Comparison of ENCODE assay signal across 9 cellular contexts in genomic region chr5:87300744-87301143, GRCh38. TPM values are rescaled to one million over a fixed set of nuclear protein-coding genes. Genes with fewer than 3 reads are reported as not detected.
DNase-seq lines count a peak whose midpoint lies in the region; ATAC-seq and FAIRE-seq lines count a peak whose summit lies in the region.
"Had no signal": no experiment of that assay in that cellular context is flagged by ENCODE, and none has a peak within 500 bp of the region (broad histone marks: within the 10 kb centered on the region; RNA-seq: fewer than 3 reads in every experiment).

No MANE protein-coding gene starts in this region.

- no peaks in the 10 kb centered on the region for H3K27me3 ChIP-seq in small intestine (ENCODE audit: control insufficient read depth in 2 of 2, insufficient read depth in 2 of 2, low read length in 2 of 2)

- FAIRE-seq in small intestine (lab: Jason Lieb, UNC) = peak; percentile 81

- DNase-seq in GM04504 (ENCODE audit: low read depth) = peak; percentile 79
- peak; percentile 34 for DNase-seq in NCI-H69 (lab: John Stamatoyannopoulos, UW)
- DNase-seq in brain pericyte (ENCODE audit: low read depth, low spot score) = peak; percentile 81
- peak; percentile 17 for DNase-seq in small intestine
- no peak for DNase-seq in COLO668 (lab: John Stamatoyannopoulos, UW; ENCODE audit: unreplicated experiment)
- DNase-seq in effector CD4-positive, alpha-beta T cell = no peak
- no peak for DNase-seq in cortex of kidney (lab: John Stamatoyannopoulos, UW)

- H3K36me3 ChIP-seq in small intestine (ENCODE audit: control insufficient read depth in 2 of 2, insufficient read depth in 2 of 2, low read length in 2 of 2) = peaks cover 4 to 11% of the 10 kb centered on the region in 2 donors

- no peak overlapping the region for H3K27ac ChIP-seq in small intestine (ENCODE audit: low read depth in 1 of 2, low read length in 1 of 2)
- H3K27ac ChIP-seq: KMS-11 had no signal

- 83 to 92% (median 86%) methylated on average over 2 of the region's 2 CpGs for WGBS in small intestine, 3 donors

- H3K4me1 ChIP-seq in small intestine (ENCODE audit: control insufficient read depth in 2 of 2, insufficient read depth in 1 of 2, low read depth in 1 of 2, low read length in 1 of 2) = peaks cover 0 to 4% of the 10 kb centered on the region in 2 donors

- H3K9me3 ChIP-seq in small intestine (ENCODE audit: control insufficient read depth, low read depth) = no peaks in the 10 kb centered on the region

- H3K4me3 ChIP-seq in small intestine (ENCODE audit: low read depth in 1 of 2, low read length in 2 of 2) = no peak overlapping the region

- no peak for ATAC-seq in HG03521 (IDR thresholded peaks at IDR 0.05; ENCODE audit: unreplicated experiment)

RNA-seq across cellular contexts. Expression of gene RASA1, which starts 33.1 kb away (rescaled TPM):
- polyA plus RNA-seq in small intestine = 10 to 100 TPM in 2 of 3 donors, 1 to 10 TPM in 1; 9.5 to 14.3 (median 13.0) TPM

Comparison
In these comparisons a context has a peak if more than half of its experiments do, and no peak if none do; other contexts are left out.
1. DNase-seq: peak in GM04504 (single experiment), NCI-H69 (single experiment), brain pericyte (single experiment) and small intestine (single experiment); none in COLO668 (single experiment), effector CD4-positive, alpha-beta T cell (single experiment) and cortex of kidney (single experiment).